In the genomic region with DNA sequence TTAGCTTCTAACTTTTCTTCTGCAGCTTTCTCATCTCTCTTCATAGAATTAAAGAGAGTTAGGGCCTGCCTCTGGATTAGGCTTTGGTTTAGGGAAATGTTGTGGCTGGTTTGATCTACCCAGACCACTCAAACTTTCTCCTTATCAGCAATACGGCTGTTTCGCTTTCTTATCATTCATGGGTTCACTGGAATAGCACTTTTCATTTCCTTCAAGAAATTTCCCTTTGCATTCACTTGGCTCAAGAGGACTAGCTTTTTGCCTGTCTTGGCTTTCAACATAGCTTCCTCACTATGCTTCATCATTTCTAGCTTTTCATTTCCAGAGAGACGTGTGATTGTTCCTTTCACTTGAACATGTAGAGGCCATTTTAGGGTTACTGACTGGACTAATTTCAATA, we compare ENCODE assay signal across 30 cellular contexts. TPM values are rescaled to one million over a fixed set of nuclear protein-coding genes. Genes with fewer than 3 reads are reported as not detected.
DNase-seq lines count a peak whose midpoint lies in the region; ATAC-seq and TF ChIP-seq lines count a peak whose summit lies in the region.
"Had no signal": no experiment of that assay in that cellular context is flagged by ENCODE, and none has a peak within 500 bp of the region (broad histone marks: within the 10 kb centered on the region; RNA-seq: fewer than 3 reads in every experiment).

No MANE protein-coding gene starts in this region.

- TF ChIP-seq EP300 in transverse colon (IDR thresholded peaks at IDR 0.05; ENCODE audit: low read depth): no peak

- in situ Hi-C loops in transverse colon (cut with MboI; ENCODE audit: low pct_ligation_motif_present in 1 of 4, low pct_unique_long_range_greater_than_20kb in 1 of 4, low sequenced_read_pairs in 3 of 4) (no loop called here), G401 (cut with HindIII; ENCODE audit: low sequenced_read_pairs) (no loop called here)

- TF ChIP-seq CTCF in left ventricle myocardium inferior (IDR thresholded peaks at IDR 0.05; ENCODE audit: borderline replicate concordance) (no peak), adrenal gland (IDR thresholded peaks at IDR 0.05) (no peak), prostate gland (IDR thresholded peaks at IDR 0.05) (no peak), transverse colon (IDR thresholded peaks at IDR 0.05) (no peak)

- H3K9me3 ChIP-seq in left ventricle myocardium inferior (replicated peaks) (no peaks in the 10 kb centered on the region), adrenal gland (replicated peaks in 1 of 3) (no peaks in the 10 kb centered on the region), prostate gland (no peaks in the 10 kb centered on the region), transverse colon (no peaks in the 10 kb centered on the region)
- H3K9me3 ChIP-seq: A549, body of pancreas, right lobe of liver, SK-N-SH had no signal

- no peaks in the 10 kb centered on the region for H3K27me3 ChIP-seq in left ventricle myocardium inferior (ENCODE audit: low read depth)
- no peaks in the 10 kb centered on the region for H3K27me3 ChIP-seq in adrenal gland
- H3K27me3 ChIP-seq in prostate gland (replicated peaks; ENCODE audit: insufficient read depth): no peaks in the 10 kb centered on the region
- H3K27me3 ChIP-seq in transverse colon: no peaks in the 10 kb centered on the region
- H3K27me3 ChIP-seq: body of pancreas, right lobe of liver had no signal

- H3K27ac ChIP-seq in left ventricle myocardium inferior (replicated peaks): peak overlapping the region; percentile 81
- H3K27ac ChIP-seq in adrenal gland: peak overlapping the region in 3 of 5 donors; percentile 45 to 77 (median 76)
- peak overlapping the region; percentile 68 to 77 for H3K27ac ChIP-seq in prostate gland
- H3K27ac ChIP-seq in transverse colon: peak overlapping the region in 3 of 4 donors; percentile 15 to 56 (median 20)
- H3K27ac ChIP-seq: A549, body of pancreas, PC-9 had no signal

- H3K36me3 ChIP-seq in left ventricle myocardium inferior (no peaks in the 10 kb centered on the region), adrenal gland (replicated peaks in 1 of 2) (no peaks in the 10 kb centered on the region), prostate gland (no peaks in the 10 kb centered on the region), transverse colon (no peaks in the 10 kb centered on the region)
- H3K36me3 ChIP-seq: right lobe of liver had no signal

- H3K4me1 ChIP-seq in left ventricle myocardium inferior (peaks cover 72% of the 10 kb centered on the region), adrenal gland (replicated peaks in 1 of 2) (peaks cover 28 to 58% of the 10 kb centered on the region in 2 donors), prostate gland (replicated peaks) (peaks cover 12% of the 10 kb centered on the region), transverse colon (peaks cover 5 to 56% (median 16%) of the 10 kb centered on the region in 4 donors)
- H3K4me1 ChIP-seq: right lobe of liver had no signal

- ATAC-seq in Right ventricle myocardium inferior (no peak), HG03571 (IDR thresholded peaks at IDR 0.05; ENCODE audit: unreplicated experiment) (no peak)
- ATAC-seq: A549; activated CD8-positive, alpha-beta memory T cell treated with anti-CD3 and anti-CD28 coated beads, Interleukin-2, amount 10 ng/mL, durations not matched to agents 7 days and 5 days; activated T-cell treated with anti-CD3 and anti-CD28 coated beads, Interleukin-2, amount 50 U/mL, for 72 hours; body of pancreas; CD8-positive, alpha-beta T cell; GM12878 had no signal

- intact Hi-C loops in left ventricle myocardium inferior (cut with micrococcal nuclease): no loop called here
- intact Hi-C loops in Right ventricle myocardium inferior (cut with DNase I): no loop called here
- intact Hi-C loops in adrenal gland (cut with DNase I): no loop called here
- intact Hi-C loops in prostate gland (cut with DNase I): loop anchor here (5.0 kb wide), 1 partner anchor 57 kb away; no protein-coding TSS in a partner anchor
- intact Hi-C loops in transverse colon (cut with DNase I; ENCODE audit: low total_unique reads): no loop called here

- 60 to 73% (median 70%) methylated on average over 3 of the region's 3 CpGs for WGBS in adrenal gland, 4 donors
- WGBS in prostate gland: 95% methylated on average over 3 of the region's 3 CpGs
- 89 to 100% methylated on average over 1 to 3 of the region's 3 CpGs for WGBS in transverse colon (ENCODE audit: low coverage in 1 of 2), 2 donors

- TF ChIP-seq POLR2A in adrenal gland (IDR thresholded peaks at IDR 0.05) (no peak), prostate gland (IDR thresholded peaks at IDR 0.05) (no peak), transverse colon (IDR thresholded peaks at IDR 0.05) (no peak)

- DNase-seq in left ventricle myocardium inferior: no peak
- DNase-seq in Right ventricle myocardium inferior (ENCODE audit: missing footprints): no peak
- DNase-seq in adrenal gland: no peak
- no peak for DNase-seq in prostate gland (ENCODE audit: low spot score)
- DNase-seq in transverse colon: no peak
- no peak for DNase-seq in NCI-H510A (lab: John Stamatoyannopoulos, UW)
- no peak for DNase-seq in G401 (ENCODE audit: low spot score)
- DNase-seq: activated CD4-positive, alpha-beta T cell treated with anti-CD3 and anti-CD28 coated beads, Interleukin-2, amount 50 U/mL, for 4 hours; activated CD4-positive, CD25-positive, alpha-beta regulatory T cell; activated CD8-positive, alpha-beta memory T cell treated with anti-CD3 and anti-CD28 coated beads, Interleukin-2, amount 10 ng/mL, durations not matched to agents 7 days and 5 days; activated naive CD4-positive, alpha-beta T cell; activated T-cell treated with anti-CD3 and anti-CD28 coated beads, Interleukin-2, amount 50 U/mL, for 72 hours; AML-193; body of pancreas; CD8-positive, alpha-beta T cell; cerebellar nuclear complex; DMS 273 treated with DMSO at 0.1 percent for 48 hours; EL; H9; NCI-H1417; NCI-H2029 treated with DMSO at 0.1 percent for 48 hours; NCI-H526 treated with DMSO at 0.1 percent for 48 hours; PC-9; right lobe of liver; SK-N-SH; stimulated activated CD4-positive, alpha-beta T cell treated with anti-CD3 and anti-CD28 coated beads, Interleukin-12 subunit alpha, Interleukin-12 subunit beta, amount 100 ng/mL, for 4 hours; stimulated activated CD4-positive, alpha-beta T cell treated with anti-CD3 and anti-CD28 coated beads, Interleukin-2, amount 100 ng/mL, for 48 hours had no signal

- H3K4me3 ChIP-seq in left ventricle myocardium inferior: no peak overlapping the region
- no peak overlapping the region for H3K4me3 ChIP-seq in adrenal gland
- no peak overlapping the region for H3K4me3 ChIP-seq in prostate gland
- H3K4me3 ChIP-seq in transverse colon: no peak overlapping the region
- H3K4me3 ChIP-seq: A549, body of pancreas, GM12878, PC-9, right lobe of liver had no signal

RNA-seq across cellular contexts. Expression of a gene that starts 59.6 kb away (rescaled TPM):
- 20.6 TPM for total RNA-seq in left ventricle myocardium inferior
- total RNA-seq in Right ventricle myocardium inferior: 19.1 TPM
- total RNA-seq in adrenal gland: 10 to 100 TPM; 30.9 to 82.3 (median 44.9) TPM
- polyA plus RNA-seq in adrenal gland: 10 to 100 TPM; 11.4 to 25.4 (median 19.7) TPM
- total RNA-seq in prostate gland: 10 to 100 TPM; 40.7 to 62.7 TPM
- total RNA-seq in transverse colon: 10 to 100 TPM in 3 of 4 donors, 1 to 10 TPM in 1; 9.8 to 27.2 (median 19.4) TPM
- 8.5 and 9.5 TPM in 2 replicates for total RNA-seq in G401 (2014; rRNA removed; shearing (Covaris generic))

Comparison
In these comparisons a context has a peak if more than half of its experiments do, and no peak if none do; other contexts are left out.
1. H3K27ac ChIP-seq: peak in every context shown above with its lines; median percentile 81 in left ventricle myocardium inferior; 76 in adrenal gland; 72 in prostate gland; 20 in transverse colon.